ENCODE assay signal across 8 cellular contexts in genomic region chr5:123089572-123089970, GRCh38.
A peak's percentile ranks its signal among the peaks of the same experiment; 100 is the strongest.
DNase-seq lines count a peak whose midpoint lies in the region; ATAC-seq and TF ChIP-seq lines count a peak whose summit lies in the region.

No MANE protein-coding gene starts in this region.

- POLR2A ChIA-PET in GM10248 (lab: Yijun Ruan, JAX) = no interaction called here

- DNase-seq in HCEC 1CT (peak; percentile 44), amniotic epithelial cell (ENCODE audit: low read depth) (peak; percentile 31), iPS-NIHi11 (ENCODE audit: low spot score) (peak; percentile 60), GM10248 (ENCODE audit: extremely low spot score) (no peak), NAMALWA (ENCODE audit: low spot score) (no peak), NCI-H1105 treated with DMSO at 0.1 percent for 48 hours (lab: John Stamatoyannopoulos, UW) (no peak)

- H3K9me3 Mint-ChIP-seq in stimulated activated naive CD8-positive, alpha-beta T cell treated with anti-CD3 and anti-CD28 coated beads, Interleukin-15, Interleukin-2, amounts not matched to agents 100 ng/mL and 50 ng/mL, for 24 hours = no peaks in the 10 kb centered on the region

- H3K27ac Mint-ChIP-seq in stimulated activated naive CD8-positive, alpha-beta T cell treated with anti-CD3 and anti-CD28 coated beads, Interleukin-15, Interleukin-2, amounts not matched to agents 100 ng/mL and 50 ng/mL, for 24 hours = no peak overlapping the region

- no peak for ATAC-seq in HG02678 (IDR thresholded peaks at IDR 0.05; ENCODE audit: unreplicated experiment)

- no peaks in the 10 kb centered on the region for H3K36me3 Mint-ChIP-seq in stimulated activated naive CD8-positive, alpha-beta T cell treated with anti-CD3 and anti-CD28 coated beads, Interleukin-15, Interleukin-2, amounts not matched to agents 100 ng/mL and 50 ng/mL, for 24 hours (ENCODE audit: low read depth)

- H3K27me3 Mint-ChIP-seq in stimulated activated naive CD8-positive, alpha-beta T cell treated with anti-CD3 and anti-CD28 coated beads, Interleukin-15, Interleukin-2, amounts not matched to agents 100 ng/mL and 50 ng/mL, for 24 hours = peaks cover 85% of the 10 kb centered on the region

- no peak for TF ChIP-seq CTCF in GM10248 (IDR thresholded peaks at IDR 0.05; ENCODE audit: control extremely low read depth, extremely low read depth, low read depth, missing control alignments)

- peak overlapping the region; percentile 51 for H3K4me3 Mint-ChIP-seq in stimulated activated naive CD8-positive, alpha-beta T cell treated with anti-CD3 and anti-CD28 coated beads, Interleukin-15, Interleukin-2, amounts not matched to agents 100 ng/mL and 50 ng/mL, for 24 hours

- H3K4me1 Mint-ChIP-seq in stimulated activated naive CD8-positive, alpha-beta T cell treated with anti-CD3 and anti-CD28 coated beads, Interleukin-15, Interleukin-2, amounts not matched to agents 100 ng/mL and 50 ng/mL, for 24 hours (ENCODE audit: low read depth) = peaks cover 25% of the 10 kb centered on the region

- CTCF ChIA-PET in GM10248 (lab: Yijun Ruan, JAX) = no interaction called here

Comparison
In these comparisons a context has a peak if more than half of its experiments do, and no peak if none do; other contexts are left out.
1. DNase-seq: peak in HCEC 1CT (single experiment), amniotic epithelial cell (single experiment) and iPS-NIHi11 (single experiment); none in GM10248 (single experiment), NAMALWA (single experiment) and NCI-H1105 treated with DMSO at 0.1 percent for 48 hours (single experiment).